ENCODE assay signal across 9 cellular contexts in genomic region chr19:46976845-46977320, GRCh38. TPM values are rescaled to one million over a fixed set of nuclear protein-coding genes. Genes with fewer than 3 reads are reported as not detected.
DNase-seq lines count a peak whose midpoint lies in the region; ATAC-seq and TF ChIP-seq lines count a peak whose summit lies in the region.
"Had no signal": no experiment of that assay in that cellular context is flagged by ENCODE, and none has a peak within 500 bp of the region (broad histone marks: within the 10 kb centered on the region; RNA-seq: fewer than 3 reads in every experiment).

No MANE protein-coding gene starts in this region.

- no TSS peak for BruUV-seq in Panc1 (replicated peaks; lab: Mats Ljungman, UMichigan)

- CTCF ChIA-PET in Panc1 (lab: Charles Lee): interaction anchor here (0.6 to 0.8 kb wide), 2 partner anchors 14 to 120 kb away, joined by 3 to 7 read pairs; no protein-coding TSS in a partner anchor

- peaks cover 55 to 57% of the 10 kb centered on the region in 2 donors for H3K4me1 Mint-ChIP-seq in natural killer cell

- H3K36me3 Mint-ChIP-seq in natural killer cell: no peaks in the 10 kb centered on the region

- peak overlapping the region; percentile 68 to 89 for H3K27ac Mint-ChIP-seq in natural killer cell

- peak overlapping the region; percentile 33 for H3K4me3 Mint-ChIP-seq in natural killer cell

- no peaks in the 10 kb centered on the region for H3K9me3 Mint-ChIP-seq in natural killer cell

- ATAC-seq in Panc1 (peak; percentile 52; the same call in 1 of the 2 replicates), natural killer cell (peak; percentile 55 to 71 (median 58)), GM21515 (IDR thresholded peaks at IDR 0.05; ENCODE audit: unreplicated experiment) (no peak), GM18498 (IDR thresholded peaks at IDR 0.05; ENCODE audit: unreplicated experiment) (no peak)

- intact Hi-C loops in Panc1 (cut with micrococcal nuclease; ENCODE audit: unreplicated experiment) (no loop called here), natural killer cell (cut with micrococcal nuclease) (loop anchor here (5.0 kb wide), 2 partner anchors 40 to 115 kb away; partner anchors contain the start of gene ARHGAP35)

- H3K36me3 ChIP-seq in Panc1 (ENCODE audit: control insufficient read depth, insufficient read depth, low read length): no peaks in the 10 kb centered on the region

- DNase-seq in AG20443 (ENCODE audit: low spot score) (peak; percentile 83), Panc1 (ENCODE audit: low read depth, low spot score) (no peak), erythroblast (lab: John Stamatoyannopoulos, UW) (peak; percentile 30 to 48), natural killer cell (no peak), DMS 273 treated with DMSO at 0.1 percent for 48 hours (lab: John Stamatoyannopoulos, UW) (no peak), DMS153 (lab: John Stamatoyannopoulos, UW) (no peak)
- DNase-seq: NCI-H1436 had no signal

- TF ChIP-seq POLR2A in erythroblast (IDR thresholded peaks at IDR 0.05; ENCODE audit: low read length): no peak

- no peak for TF ChIP-seq CTCF in Panc1 (IDR thresholded peaks at IDR 0.05)
- TF ChIP-seq CTCF in natural killer cell (IDR thresholded peaks at IDR 0.05): no peak

- H3K27me3 ChIP-seq in Panc1 (ENCODE audit: control insufficient read depth, insufficient read depth, low read length): no peaks in the 10 kb centered on the region

- no peaks in the 10 kb centered on the region for H3K27me3 Mint-ChIP-seq in natural killer cell (ENCODE audit: low read depth in 2 of 2)

- H3K4me1 ChIP-seq in Panc1 (ENCODE audit: control insufficient read depth, insufficient read depth, low read length): peaks cover 35% of the 10 kb centered on the region

- H3K4me3 ChIP-seq in Panc1 (ENCODE audit: low read depth in 2 of 2, low read length in 2 of 2): no peak overlapping the region

- H3K27ac ChIP-seq in Panc1 (ENCODE audit: low read length): peak overlapping the region; percentile 83

- in situ Hi-C loops in Panc1 (cut with HindIII; ENCODE audit: low pct_unique_long_range_greater_than_20kb, low sequenced_read_pairs): no loop called here

- POLR2A ChIA-PET in Panc1 (lab: Charles Lee): interaction anchor here (1.0 kb wide), 1 partner anchor 45 kb away, joined by 3 read pairs; no protein-coding TSS in a partner anchor

- H3K9me3 ChIP-seq in Panc1 (ENCODE audit: control insufficient read depth, insufficient read depth, low read depth, low read length): no peaks in the 10 kb centered on the region

RNA-seq across cellular contexts. Expression of gene NPAS1, which starts 42.8 kb away (rescaled TPM):
- 3.6 TPM for total RNA-seq in Panc1 (2021; ENCODE audit: unreplicated experiment)
- 3.2 TPM for polyA plus RNA-seq in Panc1 (2012; ENCODE audit: insufficient read length)
- under 1 TPM in 2 of 3 donors, not detected in 1; 0.64 to 0.65 TPM for total RNA-seq in natural killer cell

Comparison
In these comparisons a context has a peak if more than half of its experiments do, and no peak if none do; other contexts are left out.
1. DNase-seq: peak in AG20443 (single experiment) and erythroblast (2 of 2); none in Panc1 (single experiment), natural killer cell (single experiment), DMS 273 treated with DMSO at 0.1 percent for 48 hours (single experiment) and DMS153 (single experiment).
2. ATAC-seq: peak in Panc1 (single experiment) and natural killer cell (3 of 3); none in GM21515 (single experiment) and GM18498 (single experiment).